Comparison of ENCODE assay signal across 1 cellular context in the genomic region with DNA sequence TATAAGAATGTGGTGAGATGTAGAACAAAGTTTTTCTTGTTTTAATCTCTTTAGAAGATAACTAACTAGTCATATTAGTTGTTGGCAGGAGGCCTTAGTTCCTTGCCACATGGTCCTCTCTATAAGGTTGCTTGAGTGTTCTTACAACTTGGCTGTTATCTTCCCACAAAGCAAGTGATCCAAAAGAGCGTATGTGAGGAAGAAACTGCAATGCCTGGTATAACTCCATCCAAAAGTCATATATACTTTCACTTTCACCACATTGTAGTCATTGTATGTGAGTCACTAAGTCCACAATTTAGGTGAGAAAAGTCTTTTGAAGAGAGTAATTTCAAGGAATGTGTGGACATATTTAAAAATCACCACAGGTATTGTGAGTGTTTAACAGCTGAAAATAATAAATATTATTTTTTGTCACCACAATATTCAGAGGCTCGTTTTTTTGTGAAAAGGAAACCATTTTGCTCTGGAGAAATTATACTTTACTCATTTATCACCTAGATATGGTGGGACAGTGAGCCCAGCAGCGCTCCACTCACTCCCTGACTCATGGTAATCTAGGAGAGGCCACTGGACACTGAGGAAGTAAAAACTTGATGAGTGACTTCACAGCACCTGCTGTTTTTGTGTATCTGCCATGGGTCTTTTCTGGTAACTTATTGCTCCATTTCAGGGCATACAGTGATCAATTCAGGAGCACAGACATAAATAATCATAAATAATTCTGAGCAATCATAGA.
TF ChIP-seq lines count a peak whose summit lies in the region.

No MANE protein-coding gene starts in this region.

TF ChIP-seq in GM23338, 12 proteins besides CTCF, POLR2A, EP300 and RAD21 (continued from another document):
- TF ChIP-seq, protein P1, sequence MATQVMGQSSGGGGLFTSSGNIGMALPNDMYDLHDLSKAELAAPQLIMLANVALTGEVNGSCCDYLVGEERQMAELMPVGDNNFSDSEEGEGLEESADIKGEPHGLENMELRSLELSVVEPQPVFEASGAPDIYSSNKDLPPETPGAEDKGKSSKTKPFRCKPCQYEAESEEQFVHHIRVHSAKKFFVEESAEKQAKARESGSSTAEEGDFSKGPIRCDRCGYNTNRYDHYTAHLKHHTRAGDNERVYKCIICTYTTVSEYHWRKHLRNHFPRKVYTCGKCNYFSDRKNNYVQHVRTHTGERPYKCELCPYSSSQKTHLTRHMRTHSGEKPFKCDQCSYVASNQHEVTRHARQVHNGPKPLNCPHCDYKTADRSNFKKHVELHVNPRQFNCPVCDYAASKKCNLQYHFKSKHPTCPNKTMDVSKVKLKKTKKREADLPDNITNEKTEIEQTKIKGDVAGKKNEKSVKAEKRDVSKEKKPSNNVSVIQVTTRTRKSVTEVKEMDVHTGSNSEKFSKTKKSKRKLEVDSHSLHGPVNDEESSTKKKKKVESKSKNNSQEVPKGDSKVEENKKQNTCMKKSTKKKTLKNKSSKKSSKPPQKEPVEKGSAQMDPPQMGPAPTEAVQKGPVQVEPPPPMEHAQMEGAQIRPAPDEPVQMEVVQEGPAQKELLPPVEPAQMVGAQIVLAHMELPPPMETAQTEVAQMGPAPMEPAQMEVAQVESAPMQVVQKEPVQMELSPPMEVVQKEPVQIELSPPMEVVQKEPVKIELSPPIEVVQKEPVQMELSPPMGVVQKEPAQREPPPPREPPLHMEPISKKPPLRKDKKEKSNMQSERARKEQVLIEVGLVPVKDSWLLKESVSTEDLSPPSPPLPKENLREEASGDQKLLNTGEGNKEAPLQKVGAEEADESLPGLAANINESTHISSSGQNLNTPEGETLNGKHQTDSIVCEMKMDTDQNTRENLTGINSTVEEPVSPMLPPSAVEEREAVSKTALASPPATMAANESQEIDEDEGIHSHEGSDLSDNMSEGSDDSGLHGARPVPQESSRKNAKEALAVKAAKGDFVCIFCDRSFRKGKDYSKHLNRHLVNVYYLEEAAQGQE (IDR thresholded peaks at IDR 0.05; ENCODE audit: unreplicated experiment) = no peak
- no peak for TF ChIP-seq STAT1 (IDR thresholded peaks at IDR 0.05; ENCODE audit: unreplicated experiment)
- TF ChIP-seq, protein P2, sequence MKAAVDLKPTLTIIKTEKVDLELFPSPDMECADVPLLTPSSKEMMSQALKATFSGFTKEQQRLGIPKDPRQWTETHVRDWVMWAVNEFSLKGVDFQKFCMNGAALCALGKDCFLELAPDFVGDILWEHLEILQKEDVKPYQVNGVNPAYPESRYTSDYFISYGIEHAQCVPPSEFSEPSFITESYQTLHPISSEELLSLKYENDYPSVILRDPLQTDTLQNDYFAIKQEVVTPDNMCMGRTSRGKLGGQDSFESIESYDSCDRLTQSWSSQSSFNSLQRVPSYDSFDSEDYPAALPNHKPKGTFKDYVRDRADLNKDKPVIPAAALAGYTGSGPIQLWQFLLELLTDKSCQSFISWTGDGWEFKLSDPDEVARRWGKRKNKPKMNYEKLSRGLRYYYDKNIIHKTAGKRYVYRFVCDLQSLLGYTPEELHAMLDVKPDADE (IDR thresholded peaks at IDR 0.05) = no peak
TF ChIP-seq in GM23338: peak in this region for 0.
